8 cellular contexts compared by ENCODE assay signal in the genomic region with DNA sequence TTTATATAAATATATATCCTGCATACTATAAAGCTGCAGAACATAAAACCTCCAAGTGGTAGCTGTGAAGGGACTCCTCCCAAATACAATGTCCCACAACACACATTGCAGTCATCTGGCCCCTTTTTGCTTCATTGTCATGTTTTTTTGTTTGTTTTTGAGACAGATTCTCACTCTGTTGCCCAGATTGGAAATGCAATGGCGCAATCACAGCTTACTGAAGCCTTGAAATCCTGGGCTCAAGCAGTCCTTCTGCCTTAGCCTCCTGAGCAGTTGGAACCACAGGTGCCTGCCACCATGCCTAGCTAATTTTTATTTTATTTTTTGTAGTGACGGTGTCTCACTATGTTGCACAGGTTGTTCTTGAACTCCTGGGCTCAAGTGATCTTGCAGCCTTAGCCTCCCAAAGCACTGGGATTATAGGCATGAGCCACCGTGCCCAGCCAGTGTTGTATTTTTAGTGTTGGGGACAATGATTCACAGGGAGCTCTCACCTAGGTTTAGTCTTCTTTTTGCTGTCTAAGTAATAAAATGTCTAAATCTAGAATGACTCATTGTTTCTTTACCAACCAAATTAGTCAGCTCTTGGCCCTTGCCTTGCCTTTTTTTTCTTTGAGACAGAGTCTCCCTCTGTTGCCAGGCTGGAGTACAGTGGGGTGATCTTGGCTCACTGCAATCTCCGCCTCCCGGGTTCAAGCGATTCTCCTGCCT. TPM values are rescaled to one million over a fixed set of nuclear protein-coding genes. Genes with fewer than 3 reads are reported as not detected.
DNase-seq lines count a peak whose midpoint lies in the region; ATAC-seq and TF ChIP-seq lines count a peak whose summit lies in the region.

No MANE protein-coding gene starts in this region.

- DNase-seq in HPDE6-E6E7 (ENCODE audit: extremely low spot score) (peak; percentile 52), adipocyte (ENCODE audit: low read depth) (peak; percentile 69), mucosa of descending colon (no peak), thyroid gland (no peak), NCI-H774 (lab: John Stamatoyannopoulos, UW) (no peak)

- no peaks in the 10 kb centered on the region for H3K9me3 ChIP-seq in adipocyte (ENCODE audit: control insufficient read depth, low read length)
- no peaks in the 10 kb centered on the region for H3K9me3 ChIP-seq in mucosa of descending colon
- H3K9me3 ChIP-seq in thyroid gland: no peaks in the 10 kb centered on the region

- intact Hi-C loops in mucosa of descending colon (cut with DNase I, micrococcal nuclease) (loop anchor here in 1 of 2 donors (10.0 kb wide), 1 partner anchor 229 kb away; no protein-coding TSS in a partner anchor), thyroid gland (cut with DNase I) (no loop called here)

- ATAC-seq in GM18873 (IDR thresholded peaks at IDR 0.05; ENCODE audit: low FRiP score, unreplicated experiment) (peak; percentile 56), mucosa of descending colon (peak; percentile 85), HG02885 (IDR thresholded peaks at IDR 0.05; ENCODE audit: poor library complexity, unreplicated experiment) (no peak), GM18505 (IDR thresholded peaks at IDR 0.05; ENCODE audit: unreplicated experiment) (no peak)

- no peak for TF ChIP-seq POLR2A in thyroid gland (IDR thresholded peaks at IDR 0.05)
- TF ChIP-seq POLR2A in GM18505 (IDR thresholded peaks at IDR 0.05; ENCODE audit: borderline replicate concordance, extremely low read depth, insufficient read depth, insufficient read length): no peak

- H3K27me3 ChIP-seq in adipocyte (replicated peaks; ENCODE audit: control insufficient read depth, insufficient read depth, low read length) (peaks cover 10% of the 10 kb centered on the region), thyroid gland (no peaks in the 10 kb centered on the region)

- WGBS in thyroid gland, 2 donors: 84 to 90% methylated on average over 6 of the region's 6 CpGs

- H3K4me1 ChIP-seq in adipocyte (ENCODE audit: control insufficient read depth, insufficient read depth, low read length) (peaks cover 9% of the 10 kb centered on the region), mucosa of descending colon (ENCODE audit: low read depth) (peaks cover 3% of the 10 kb centered on the region), thyroid gland (no peaks in the 10 kb centered on the region)

- no peak for TF ChIP-seq CTCF in mucosa of descending colon (IDR thresholded peaks at IDR 0.05)
- TF ChIP-seq CTCF in thyroid gland (IDR thresholded peaks at IDR 0.05): no peak

- no peak overlapping the region for H3K9ac ChIP-seq in adipocyte (ENCODE audit: low read length)

- no peaks in the 10 kb centered on the region for H3K36me3 ChIP-seq in adipocyte (ENCODE audit: control insufficient read depth, insufficient read depth, low read length, severe bottlenecking)
- H3K36me3 ChIP-seq in mucosa of descending colon (ENCODE audit: low read depth): no peaks in the 10 kb centered on the region
- no peaks in the 10 kb centered on the region for H3K36me3 ChIP-seq in thyroid gland

- H3K4me3 ChIP-seq in adipocyte (ENCODE audit: low read length): no peak overlapping the region
- H3K4me3 ChIP-seq in mucosa of descending colon: no peak overlapping the region
- no peak overlapping the region for H3K4me3 ChIP-seq in thyroid gland (replicated peaks in 1 of 3)

- H3K27ac ChIP-seq in thyroid gland: no peak overlapping the region

RNA-seq across cellular contexts. Expression of gene XIAP, which starts 24.0 kb away (rescaled TPM):
- total RNA-seq in mucosa of descending colon (10 to 100 TPM; 72.4 to 82.2 (median 73.9) TPM), thyroid gland (10 to 100 TPM; 35.9 to 54.0 (median 48.8) TPM)

Comparison
In these comparisons a context has a peak if more than half of its experiments do, and no peak if none do; other contexts are left out.
1. ATAC-seq: peak in GM18873 (single experiment) and mucosa of descending colon (single experiment); none in HG02885 (single experiment) and GM18505 (single experiment).
2. DNase-seq: peak in HPDE6-E6E7 (single experiment) and adipocyte (single experiment); none in mucosa of descending colon (0 of 3), thyroid gland (0 of 2) and NCI-H774 (single experiment).